In the genomic region with DNA sequence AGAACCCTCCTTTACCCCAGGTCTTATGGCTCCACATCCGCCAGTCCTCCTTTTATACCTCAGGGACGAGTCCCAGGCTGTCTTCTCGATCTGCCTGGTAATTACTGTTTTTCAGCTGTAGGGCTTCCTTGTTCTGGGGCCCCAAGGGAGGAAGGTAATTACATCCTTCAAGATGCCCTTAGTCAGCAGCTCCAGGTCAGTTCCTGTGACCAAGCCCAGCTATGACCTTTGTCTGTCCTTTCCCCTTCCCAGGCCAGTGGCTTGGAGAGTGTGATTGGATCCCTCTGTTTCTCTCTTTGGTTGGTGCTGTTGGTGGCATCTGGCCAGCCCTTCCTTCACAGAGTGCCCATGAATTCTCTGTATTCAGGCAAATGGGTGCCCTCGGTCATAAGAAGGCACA, we compare ENCODE assay signal across 15 cellular contexts.
DNase-seq lines count a peak whose midpoint lies in the region; TF ChIP-seq lines count a peak whose summit lies in the region.
"Had no signal": no experiment of that assay in that cellular context is flagged by ENCODE, and none has a peak within 500 bp of the region (broad histone marks: within the 10 kb centered on the region; RNA-seq: fewer than 3 reads in every experiment).

No MANE protein-coding gene starts in this region.

- no peaks in the 10 kb centered on the region for H3K9me2 ChIP-seq in Loucy (replicated peaks; ENCODE audit: low read depth, low read length)

- H3K9ac ChIP-seq in Loucy (ENCODE audit: low read depth, low read length, poor library complexity, severe bottlenecking) = no peak overlapping the region

- H3K79me2 ChIP-seq in Loucy (ENCODE audit: insufficient read depth, low read length) = peaks cover 58% of the 10 kb centered on the region

- H3K27me3 Mint-ChIP-seq in CD4-positive, alpha-beta memory T cell = no peaks in the 10 kb centered on the region
- H3K27me3 Mint-ChIP-seq: activated naive CD8-positive, alpha-beta T cell treated with anti-CD3 and anti-CD28 coated beads for 36 hours had no signal

- H3K4me2 ChIP-seq in Loucy (ENCODE audit: low read depth, low read length, poor library complexity, severe bottlenecking) = peak overlapping the region; percentile 9

- 80% methylated on average over 3 of the region's 4 CpGs for WGBS in esophagus squamous epithelium, 2 donors
- 69 to 82% methylated on average over 4 of the region's 4 CpGs for WGBS in sigmoid colon, 2 donors

- H3K9me3 Mint-ChIP-seq in CD4-positive, alpha-beta memory T cell = peaks cover 0 to 3% (median 0%) of the 10 kb centered on the region in 8 donors
- H3K9me3 Mint-ChIP-seq: activated naive CD8-positive, alpha-beta T cell treated with anti-CD3 and anti-CD28 coated beads for 36 hours had no signal

- H4K20me1 ChIP-seq in Loucy (ENCODE audit: insufficient read depth, low read length, poor library complexity, severe bottlenecking) = peaks cover 20% of the 10 kb centered on the region

- CTCF ChIA-PET in CD4-positive, alpha-beta memory T cell (lab: Charles Lee; ENCODE audit: partially characterized antibody) = interaction anchor here (0.9 to 1.5 kb wide), 3 partner anchors 79 to 119 kb away, joined by 3 to 4 read pairs (median 4); no protein-coding TSS in a partner anchor

- H3K36me3 Mint-ChIP-seq in CD4-positive, alpha-beta memory T cell = peaks cover 21 to 30% of the 10 kb centered on the region in 2 donors

- no peaks in the 10 kb centered on the region for H3K27me3 ChIP-seq in CD4-positive, alpha-beta memory T cell (ENCODE audit: insufficient read depth, low read length)
- H3K27me3 ChIP-seq in Loucy (ENCODE audit: insufficient read depth, low read length, poor library complexity, severe bottlenecking) (no peaks in the 10 kb centered on the region), esophagus squamous epithelium (no peaks in the 10 kb centered on the region), sigmoid colon (no peaks in the 10 kb centered on the region)
- H3K27me3 ChIP-seq: vagina had no signal

- no peak overlapping the region for H2AFZ ChIP-seq in Loucy (ENCODE audit: low read length)

- peaks cover 26% of the 10 kb centered on the region for H3K36me3 ChIP-seq in CD4-positive, alpha-beta memory T cell (ENCODE audit: insufficient read depth, low read length)
- H3K36me3 ChIP-seq in Loucy (ENCODE audit: insufficient read depth, low read length) (peaks cover 26% of the 10 kb centered on the region; the same call in 1 of the 2 replicates), esophagus squamous epithelium (peaks cover 0 to 23% (median 4%) of the 10 kb centered on the region in 3 donors), sigmoid colon (peaks cover 5 to 22% (median 11%) of the 10 kb centered on the region in 4 donors)

- intact Hi-C loops in CD4-positive, alpha-beta memory T cell (cut with micrococcal nuclease) = no loop called here
- intact Hi-C loops in esophagus squamous epithelium (cut with DNase I) (no loop called here), sigmoid colon (cut with DNase I) (no loop called here)

- peak overlapping the region in 4 of 7 donors; percentile 12 to 80 (median 67) for H3K27ac Mint-ChIP-seq in CD4-positive, alpha-beta memory T cell
- H3K27ac Mint-ChIP-seq: activated naive CD8-positive, alpha-beta T cell treated with anti-CD3 and anti-CD28 coated beads for 36 hours had no signal

- POLR2A ChIA-PET in CD4-positive, alpha-beta memory T cell (lab: Charles Lee; ENCODE audit: partially characterized antibody) = interaction anchor here (0.6 to 1.3 kb wide), 5 partner anchors 15 to 137 kb away, joined by 3 read pairs; no protein-coding TSS in a partner anchor

- no peak for DNase-seq in CD4-positive, alpha-beta memory T cell
- DNase-seq in esophagus squamous epithelium (lab: John Stamatoyannopoulos, UW) (no peak), sigmoid colon (peak; percentile 29), EL (no peak), activated gamma-delta T cell treated with Interleukin-2 at 50 U/mL for 16 hours (no peak)
- no peak for DNase-seq in stimulated activated CD4-positive, alpha-beta T cell treated with anti-CD3 and anti-CD28 coated beads, Interleukin-1b, Interleukin-23, amount 100 ng/mL, for 48 hours
- DNase-seq: activated CD4-positive, CD25-positive, alpha-beta regulatory T cell treated with anti-CD3 and anti-CD28 coated beads, Interleukin-2, amount 50 U/mL, for 72 hours; activated naive CD8-positive, alpha-beta T cell treated with anti-CD3 and anti-CD28 coated beads for 36 hours; foreskin melanocyte; KG1; lower lobe of right lung; stimulated activated naive CD4-positive, alpha-beta T cell treated with Interleukin-2 at 50 U/mL for 16 hours; T-helper 2 cell had no signal

- peaks cover 24% of the 10 kb centered on the region for H3K4me1 ChIP-seq in CD4-positive, alpha-beta memory T cell (ENCODE audit: insufficient read depth, low read length)
- peaks cover 32% of the 10 kb centered on the region for H3K4me1 ChIP-seq in Loucy (ENCODE audit: insufficient read depth, low read length, poor library complexity, severe bottlenecking)
- peaks cover 24 to 76% (median 50%) of the 10 kb centered on the region in 3 donors for H3K4me1 ChIP-seq in esophagus squamous epithelium
- H3K4me1 ChIP-seq in sigmoid colon = peaks cover 0 to 32% (median 9%) of the 10 kb centered on the region in 4 donors

- H3F3A ChIP-seq in Loucy (ENCODE audit: low read depth) = no peaks in the 10 kb centered on the region

- H3K4me1 Mint-ChIP-seq in CD4-positive, alpha-beta memory T cell = peaks cover 36 to 59% (median 46%) of the 10 kb centered on the region in 4 donors

- H3K9me3 ChIP-seq in CD4-positive, alpha-beta memory T cell (ENCODE audit: control insufficient read depth in 1 of 2, low read length in 2 of 2) = no peaks in the 10 kb centered on the region
- no peaks in the 10 kb centered on the region for H3K9me3 ChIP-seq in Loucy (ENCODE audit: insufficient read depth, low read depth, low read length)
- no peaks in the 10 kb centered on the region for H3K9me3 ChIP-seq in esophagus squamous epithelium
- no peaks in the 10 kb centered on the region for H3K9me3 ChIP-seq in sigmoid colon
- H3K9me3 ChIP-seq: lower lobe of right lung, vagina had no signal

- no peak overlapping the region for H3K27ac ChIP-seq in CD4-positive, alpha-beta memory T cell (ENCODE audit: low read depth, low read length)
- H3K27ac ChIP-seq in esophagus squamous epithelium (peak overlapping the region in 3 of 4 donors; percentile 20 to 46 (median 36)), sigmoid colon (no peak overlapping the region)
- H3K27ac ChIP-seq: lower lobe of right lung, vagina had no signal

- TF ChIP-seq CTCF in Loucy (conservative IDR thresholded peaks at IDR 0.05; ENCODE audit: low read length) (no peak), esophagus squamous epithelium (IDR thresholded peaks at IDR 0.05) (no peak), sigmoid colon (IDR thresholded peaks at IDR 0.05) (no peak)

- no peak for TF ChIP-seq EP300 in sigmoid colon (IDR thresholded peaks at IDR 0.05)

- TF ChIP-seq POLR2A in esophagus squamous epithelium (IDR thresholded peaks at IDR 0.05) (no peak), sigmoid colon (IDR thresholded peaks at IDR 0.05) (no peak)

- no peak overlapping the region for H3K4me3 ChIP-seq in CD4-positive, alpha-beta memory T cell (ENCODE audit: low read length in 2 of 2)
- H3K4me3 ChIP-seq in Loucy (ENCODE audit: low read length, poor library complexity, severe bottlenecking) (no peak overlapping the region), esophagus squamous epithelium (no peak overlapping the region), sigmoid colon (no peak overlapping the region)
- H3K4me3 ChIP-seq: lower lobe of right lung, vagina had no signal

- no peak overlapping the region for H3K4me3 Mint-ChIP-seq in CD4-positive, alpha-beta memory T cell
- H3K4me3 Mint-ChIP-seq: activated naive CD8-positive, alpha-beta T cell treated with anti-CD3 and anti-CD28 coated beads for 36 hours had no signal

Comparison
In these comparisons a context has a peak if more than half of its experiments do, and no peak if none do; other contexts are left out.
1. H3K27ac ChIP-seq: peak in esophagus squamous epithelium (3 of 4); none in CD4-positive, alpha-beta memory T cell (single experiment) and sigmoid colon (0 of 4).